In the genomic region with DNA sequence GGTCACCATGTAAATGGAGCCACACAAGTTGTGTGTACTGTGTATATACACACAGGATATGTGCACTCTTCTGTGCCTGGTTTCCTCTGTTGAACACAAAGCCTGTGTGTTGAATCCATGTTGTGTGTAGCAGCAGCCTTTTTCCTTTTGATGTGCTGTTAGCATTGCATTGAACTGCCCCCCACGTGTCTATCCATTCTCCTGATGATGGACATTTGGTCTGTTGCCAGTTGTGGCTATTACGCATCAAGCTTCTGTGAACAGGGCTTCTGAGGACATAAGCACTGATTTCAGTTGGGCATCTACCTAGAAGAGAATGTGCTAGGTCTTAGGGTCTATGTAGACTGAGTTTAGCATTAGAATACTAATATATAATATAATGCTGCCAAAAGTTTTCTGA, we compare ENCODE assay signal across 1 cellular context.
TF ChIP-seq lines count a peak whose summit lies in the region.

No MANE protein-coding gene starts in this region.

TF ChIP-seq in HepG2, 621 proteins besides CTCF, POLR2A, EP300 and RAD21 (continued from another document):
- TF ChIP-seq, protein P1, sequence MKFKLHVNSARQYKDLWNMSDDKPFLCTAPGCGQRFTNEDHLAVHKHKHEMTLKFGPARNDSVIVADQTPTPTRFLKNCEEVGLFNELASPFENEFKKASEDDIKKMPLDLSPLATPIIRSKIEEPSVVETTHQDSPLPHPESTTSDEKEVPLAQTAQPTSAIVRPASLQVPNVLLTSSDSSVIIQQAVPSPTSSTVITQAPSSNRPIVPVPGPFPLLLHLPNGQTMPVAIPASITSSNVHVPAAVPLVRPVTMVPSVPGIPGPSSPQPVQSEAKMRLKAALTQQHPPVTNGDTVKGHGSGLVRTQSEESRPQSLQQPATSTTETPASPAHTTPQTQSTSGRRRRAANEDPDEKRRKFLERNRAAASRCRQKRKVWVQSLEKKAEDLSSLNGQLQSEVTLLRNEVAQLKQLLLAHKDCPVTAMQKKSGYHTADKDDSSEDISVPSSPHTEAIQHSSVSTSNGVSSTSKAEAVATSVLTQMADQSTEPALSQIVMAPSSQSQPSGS (CRISPR knock-in tag; IDR thresholded peaks at IDR 0.05): no peak
- TF ChIP-seq ZNF292 (CRISPR knock-in tag; IDR thresholded peaks at IDR 0.05; ENCODE audit: borderline replicate concordance, low read depth) (no peak), BRF2 (CRISPR knock-in tag; IDR thresholded peaks at IDR 0.05) (no peak), ZNF740 (CRISPR knock-in tag; IDR thresholded peaks at IDR 0.05) (no peak), SATB2 (CRISPR knock-in tag; IDR thresholded peaks at IDR 0.05) (no peak), ARNT (IDR thresholded peaks at IDR 0.05) (no peak)
TF ChIP-seq in HepG2: peak in this region for 0.
